ENCODE assay signal across 6 cellular contexts in genomic region chr5:99534241-99534640, GRCh38.
A peak's percentile ranks its signal among the peaks of the same experiment; 100 is the strongest.
DNase-seq lines count a peak whose midpoint lies in the region; ATAC-seq and TF ChIP-seq lines count a peak whose summit lies in the region.
"Not testable (repeated sequence)": the region's sequence is repeated elsewhere in the genome, so short reads cannot be mapped to it uniquely, and the experiment has no call there.

No MANE protein-coding gene starts in this region.

- H3K4me1 ChIP-seq in RWPE2 (ENCODE audit: insufficient read depth, poor library complexity, severe bottlenecking); right cardiac atrium (ENCODE audit: control insufficient read depth, insufficient read depth, low read length); spleen; upper lobe of right lung: not testable (repeated sequence)

- 90% methylated on average over 13 of the region's 13 CpGs for WGBS in right cardiac atrium
- 68 to 96% (median 87%) methylated on average over 3 to 12 of the region's 13 CpGs for WGBS in spleen, 5 donors

- intact Hi-C loops in right cardiac atrium (cut with DNase I); spleen (cut with DNase I; ENCODE audit: low total_unique reads); upper lobe of right lung (cut with DNase I): not testable (repeated sequence)

- H3K27me3 Mint-ChIP-seq in stimulated activated naive CD8-positive, alpha-beta T cell treated with anti-CD3 and anti-CD28 coated beads, Interleukin-15, amount 100 ng/mL, for 72 hours = not testable (repeated sequence)

- not testable (repeated sequence) for H3K27me3 ChIP-seq in RWPE2 (ENCODE audit: insufficient read depth, poor library complexity, severe bottlenecking); right cardiac atrium (ENCODE audit: control insufficient read depth, insufficient read depth); spleen (replicated peaks in 1 of 7); upper lobe of right lung

- TF ChIP-seq CTCF in RWPE2 (IDR thresholded peaks at IDR 0.05; ENCODE audit: poor library complexity, severe bottlenecking); spleen (IDR thresholded peaks at IDR 0.05 in 8 of 11, conservative IDR thresholded peaks at IDR 0.05 in 3 of 11); upper lobe of right lung (IDR thresholded peaks at IDR 0.05): not testable (repeated sequence)

- not testable (repeated sequence) for H3K4me1 Mint-ChIP-seq in stimulated activated naive CD8-positive, alpha-beta T cell treated with anti-CD3 and anti-CD28 coated beads, Interleukin-15, amount 100 ng/mL, for 72 hours

- peak; percentile 44 for DNase-seq in RWPE2 (ENCODE audit: low spot score)
- DNase-seq in right cardiac atrium = peak in 2 of 3 donors; percentile 16 to 19
- peak; percentile 1 for DNase-seq in medulla oblongata (ENCODE audit: extremely low spot score)
- DNase-seq in spleen = peak; percentile 54
- not testable (repeated sequence) for DNase-seq in stimulated activated naive CD8-positive, alpha-beta T cell treated with anti-CD3 and anti-CD28 coated beads, Interleukin-15, amount 100 ng/mL, for 72 hours; upper lobe of right lung

- not testable (repeated sequence) for H3K9me3 Mint-ChIP-seq in stimulated activated naive CD8-positive, alpha-beta T cell treated with anti-CD3 and anti-CD28 coated beads, Interleukin-15, amount 100 ng/mL, for 72 hours

- H3K9me3 ChIP-seq in RWPE2 (ENCODE audit: severe bottlenecking); right cardiac atrium (ENCODE audit: control insufficient read depth, low read length); spleen; upper lobe of right lung: not testable (repeated sequence)

- H3K4me3 ChIP-seq in RWPE2 (ENCODE audit: severe bottlenecking); right cardiac atrium (ENCODE audit: low read length); spleen; upper lobe of right lung: not testable (repeated sequence)

- not testable (repeated sequence) for H3K36me3 ChIP-seq in RWPE2 (ENCODE audit: low read depth); spleen; upper lobe of right lung

- not testable (repeated sequence) for H3K4me3 Mint-ChIP-seq in stimulated activated naive CD8-positive, alpha-beta T cell treated with anti-CD3 and anti-CD28 coated beads, Interleukin-15, amount 100 ng/mL, for 72 hours

- H3K27ac Mint-ChIP-seq in stimulated activated naive CD8-positive, alpha-beta T cell treated with anti-CD3 and anti-CD28 coated beads, Interleukin-15, amount 100 ng/mL, for 72 hours = not testable (repeated sequence)

- TF ChIP-seq POLR2A in spleen (IDR thresholded peaks at IDR 0.05) = not testable (repeated sequence)

- not testable (repeated sequence) for H3K27ac ChIP-seq in RWPE2 (ENCODE audit: poor library complexity, severe bottlenecking); right cardiac atrium (ENCODE audit: low read length); spleen; upper lobe of right lung

- not testable (repeated sequence) for ATAC-seq in RWPE2 (ENCODE audit: low read depth); right cardiac atrium
- peak; percentile 23 for ATAC-seq in stimulated activated naive CD8-positive, alpha-beta T cell treated with anti-CD3 and anti-CD28 coated beads, Interleukin-15, amount 100 ng/mL, for 72 hours
- peak; percentile 47 for ATAC-seq in upper lobe of right lung
